8 cellular contexts compared by ENCODE assay signal in genomic region chr4:674172-675035, GRCh38. TPM values are rescaled to one million over a fixed set of nuclear protein-coding genes. Genes with fewer than 3 reads are reported as not detected.
DNase-seq lines count a peak whose midpoint lies in the region; ATAC-seq and TF ChIP-seq lines count a peak whose summit lies in the region.

ATP5ME (minus strand) TSS chr4:674276; CDS start chr4:674247, 29 bp downstream.
A gene with protein sequence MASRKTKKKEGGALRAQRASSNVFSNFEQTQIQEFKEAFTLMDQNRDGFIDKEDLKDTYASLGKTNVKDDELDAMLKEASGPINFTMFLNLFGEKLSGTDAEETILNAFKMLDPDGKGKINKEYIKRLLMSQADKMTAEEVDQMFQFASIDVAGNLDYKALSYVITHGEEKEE (plus strand): TSS chr4:674542. CDS start chr4:678027, 3,485 bp downstream.

- peaks cover 26% of the 10 kb centered on the region for H3K36me3 Mint-ChIP-seq in activated CD4-positive, alpha-beta T cell treated with anti-CD3 and anti-CD28 coated beads, Interleukin-2, amount 10 ng/mL, durations not matched to agents 7 days and 5 days (ENCODE audit: low read depth)

- peak within 1 kb of the TSS; percentile 89 for H3K27ac Mint-ChIP-seq in activated CD4-positive, alpha-beta T cell treated with anti-CD3 and anti-CD28 coated beads, Interleukin-2, amount 10 ng/mL, durations not matched to agents 7 days and 5 days

- POLR2A ChIA-PET in activated CD4-positive, alpha-beta T cell treated with anti-CD3 and anti-CD28 coated beads, Interleukin-2, amount 10 ng/mL, durations not matched to agents 7 days and 5 days (lab: Charles Lee), result interaction anchor here (0.9 kb wide), 1 partner anchor 10 kb away, joined by 4 read pairs; no protein-coding TSS in a partner anchor

- peak within 1 kb of the TSS; percentile 97 for H3K27ac ChIP-seq in C4-2B

- peak; percentile 83 for DNase-seq in NCI-H526 treated with DMSO at 0.1 percent for 48 hours (lab: John Stamatoyannopoulos, UW)
- peak; percentile 98 for DNase-seq in activated CD4-positive, alpha-beta T cell treated with anti-CD3 and anti-CD28 coated beads, Interleukin-2, amount 10 ng/mL, durations not matched to agents 7 days and 5 days
- DNase-seq in cortex of kidney (lab: John Stamatoyannopoulos, UW), result peak; percentile 58
- DNase-seq in left lobe of liver (ENCODE audit: low spot score), result peak; percentile 99
- peak; percentile 96 for DNase-seq in stimulated activated CD4-positive, alpha-beta T cell treated with anti-CD3 and anti-CD28 coated beads, Interleukin-2, amount 100 ng/mL, for 4 hours (ENCODE audit: low read depth)

- CTCF ChIA-PET in activated CD4-positive, alpha-beta T cell treated with anti-CD3 and anti-CD28 coated beads, Interleukin-2, amount 10 ng/mL, durations not matched to agents 7 days and 5 days (lab: Charles Lee), result interaction anchor here (0.6 to 2.5 kb wide), 7 partner anchors 8 to 546 kb away, joined by 3 to 22 read pairs (median 3); no protein-coding TSS in a partner anchor

- no peaks in the 10 kb centered on the region for H3K9me3 Mint-ChIP-seq in activated CD4-positive, alpha-beta T cell treated with anti-CD3 and anti-CD28 coated beads, Interleukin-2, amount 10 ng/mL, durations not matched to agents 7 days and 5 days

- peaks cover 8% of the 10 kb centered on the region for H3K4me1 Mint-ChIP-seq in activated CD4-positive, alpha-beta T cell treated with anti-CD3 and anti-CD28 coated beads, Interleukin-2, amount 10 ng/mL, durations not matched to agents 7 days and 5 days

- no peaks in the 10 kb centered on the region for H3K27me3 Mint-ChIP-seq in activated CD4-positive, alpha-beta T cell treated with anti-CD3 and anti-CD28 coated beads, Interleukin-2, amount 10 ng/mL, durations not matched to agents 7 days and 5 days

- H3K4me3 Mint-ChIP-seq in activated CD4-positive, alpha-beta T cell treated with anti-CD3 and anti-CD28 coated beads, Interleukin-2, amount 10 ng/mL, durations not matched to agents 7 days and 5 days, result peak within 1 kb of the TSS; percentile 86

- peak; percentile 59 for ATAC-seq in GM19328 (IDR thresholded peaks at IDR 0.05; ENCODE audit: unreplicated experiment)
- ATAC-seq in HG03520 (IDR thresholded peaks at IDR 0.05; ENCODE audit: unreplicated experiment), result peak; percentile 75
- peak; percentile 92 for ATAC-seq in left lobe of liver

- peak; percentile 93 for TF ChIP-seq CTCF in C4-2B (conservative IDR thresholded peaks at IDR 0.05)

RNA-seq across cellular contexts. Expression of gene ATP5ME, which starts in this region (rescaled TPM):
- total RNA-seq in activated CD4-positive, alpha-beta T cell treated with anti-CD3 and anti-CD28 coated beads, Interleukin-2, amount 10 ng/mL, durations not matched to agents 7 days and 5 days, result 100 to 1,000 TPM; 162 to 183 TPM
- 203 TPM for total RNA-seq in left lobe of liver

RNA-seq across cellular contexts. Expression of the second gene that starts in this region (rescaled TPM):
- 10 to 100 TPM; 17.8 to 19.0 TPM for total RNA-seq in activated CD4-positive, alpha-beta T cell treated with anti-CD3 and anti-CD28 coated beads, Interleukin-2, amount 10 ng/mL, durations not matched to agents 7 days and 5 days
- total RNA-seq in left lobe of liver, result 7.4 TPM

Comparison
In these comparisons a context has a peak if more than half of its experiments do, and no peak if none do; other contexts are left out.
1. Peak in every context shown above with its lines: DNase-seq, ATAC-seq and H3K27ac ChIP-seq.